Comparison of ENCODE assay signal across 16 cellular contexts in genomic region chr2:218734190-218734975, GRCh38. TPM values are rescaled to one million over a fixed set of nuclear protein-coding genes. Genes with fewer than 3 reads are reported as not detected.
DNase-seq lines count a peak whose midpoint lies in the region; FAIRE-seq and TF ChIP-seq lines count a peak whose summit lies in the region.
"Had no signal": no experiment of that assay in that cellular context is flagged by ENCODE, and none has a peak within 500 bp of the region (broad histone marks: within the 10 kb centered on the region; RNA-seq: fewer than 3 reads in every experiment).

No MANE protein-coding gene starts in this region.

- no peak overlapping the region for H3K9ac ChIP-seq in duodenal mucosa (ENCODE audit: low read depth in 1 of 2, low read length in 2 of 2)
- no peak overlapping the region for H3K9ac ChIP-seq in kidney (ENCODE audit: low read length in 2 of 2)

- no peak overlapping the region for H3K4me2 ChIP-seq in osteoblast (ENCODE audit: insufficient read depth, low read length)

- intact Hi-C loops in kidney (cut with DNase I) = no loop called here
- intact Hi-C loops in tibial artery (cut with DNase I; ENCODE audit: low total_unique reads) = no loop called here

- H3K27me3 ChIP-seq in duodenal mucosa (ENCODE audit: control insufficient read depth in 1 of 2, insufficient read depth in 2 of 2, low read length in 2 of 2) (no peaks in the 10 kb centered on the region), osteoblast (ENCODE audit: insufficient read depth, low read length) (no peaks in the 10 kb centered on the region), tibial artery (no peaks in the 10 kb centered on the region)

- H3K27ac ChIP-seq in duodenal mucosa (ENCODE audit: low read depth, low read length) = peak overlapping the region; percentile 14
- H3K27ac ChIP-seq in osteoblast (ENCODE audit: low read depth, low read length) = peak overlapping the region; percentile 89
- H3K27ac ChIP-seq in kidney (ENCODE audit: low read depth in 2 of 2, low read length in 2 of 2) = no peak overlapping the region
- no peak overlapping the region for H3K27ac ChIP-seq in tibial artery

- H3K36me3 ChIP-seq in duodenal mucosa (ENCODE audit: control insufficient read depth in 1 of 2, insufficient read depth in 2 of 2, low read length in 2 of 2) (peaks cover 21 to 24% of the 10 kb centered on the region in 2 donors), osteoblast (ENCODE audit: insufficient read depth, low read length) (peaks cover 21% of the 10 kb centered on the region), kidney (ENCODE audit: control insufficient read depth in 1 of 2, insufficient read depth in 2 of 2, low read length in 2 of 2) (peaks cover 5 to 6% of the 10 kb centered on the region in 2 donors), tibial artery (peaks cover 16 to 23% (median 19%) of the 10 kb centered on the region in 3 donors)

- TF ChIP-seq CTCF in osteoblast (IDR thresholded peaks at IDR 0.05; ENCODE audit: extremely low read depth, low read depth, low read length) = no peak
- no peak for TF ChIP-seq CTCF in kidney (IDR thresholded peaks at IDR 0.05; ENCODE audit: borderline replicate concordance, extremely low read depth, insufficient read depth)
- TF ChIP-seq CTCF in tibial artery (IDR thresholded peaks at IDR 0.05) = no peak

- H3K79me2 ChIP-seq in osteoblast (ENCODE audit: insufficient read depth, low read length) = peaks cover 47% of the 10 kb centered on the region

- DNase-seq in EH (ENCODE audit: low read depth) (peak; percentile 32), NCI-H524 (lab: John Stamatoyannopoulos, UW) (peak; percentile 2 to 76), osteoblast (ENCODE audit: insufficient read length, low spot score, missing footprints) (no peak), NCI-H1694 (lab: John Stamatoyannopoulos, UW) (no peak), kidney (no peak), tibial artery (no peak)
- DNase-seq in activated effector memory CD4-positive, alpha-beta T cell treated with anti-CD3 and anti-CD28 coated beads, Interleukin-2, amount 50 U/mL, for 16 hours = no peak
- DNase-seq: activated CD8-positive, alpha-beta memory T cell treated with anti-CD3 and anti-CD28 coated beads, Interleukin-2, amount 50 U/mL, for 4 hours; NCI-H146; NCI-H748 treated with DMSO at 0.1 percent for 48 hours; Right ventricle myocardium superior had no signal

- no peak overlapping the region for H2AFZ ChIP-seq in osteoblast (ENCODE audit: low read length)

- H4K20me1 ChIP-seq in osteoblast (ENCODE audit: insufficient read depth, low read length) = peaks cover 2% of the 10 kb centered on the region

- H3K9me3 ChIP-seq in duodenal mucosa (ENCODE audit: control insufficient read depth in 1 of 2, low read length in 2 of 2) = no peaks in the 10 kb centered on the region
- H3K9me3 ChIP-seq in osteoblast (ENCODE audit: low read depth, low read length) = no peaks in the 10 kb centered on the region
- no peaks in the 10 kb centered on the region for H3K9me3 ChIP-seq in kidney (ENCODE audit: control insufficient read depth in 1 of 2, low read length in 2 of 2)
- no peaks in the 10 kb centered on the region for H3K9me3 ChIP-seq in tibial artery

- no peak for FAIRE-seq in kidney (lab: Jason Lieb, UNC)
- FAIRE-seq: frontal cortex, K562, TTC549 had no signal

- H3K4me3 ChIP-seq in duodenal mucosa (ENCODE audit: low read depth in 1 of 2, low read length in 2 of 2) (no peak overlapping the region), osteoblast (ENCODE audit: insufficient read depth, low read length) (no peak overlapping the region), kidney (ENCODE audit: low read length in 2 of 2) (no peak overlapping the region), tibial artery (no peak overlapping the region)
- H3K4me3 ChIP-seq: K562 had no signal

- peaks cover 18 to 25% of the 10 kb centered on the region in 2 donors for H3K4me1 ChIP-seq in duodenal mucosa (ENCODE audit: control insufficient read depth in 1 of 2, insufficient read depth in 2 of 2, low read length in 2 of 2)
- H3K4me1 ChIP-seq in osteoblast (ENCODE audit: insufficient read depth, low read length) = peaks cover 27% of the 10 kb centered on the region
- H3K4me1 ChIP-seq in kidney (ENCODE audit: control insufficient read depth in 1 of 2, insufficient read depth in 1 of 2, low read depth in 1 of 2, low read length in 2 of 2) = peaks cover 0 to 3% of the 10 kb centered on the region in 2 donors
- peaks cover 0 to 18% (median 10%) of the 10 kb centered on the region in 4 donors for H3K4me1 ChIP-seq in tibial artery

RNA-seq across cellular contexts. Expression of gene TTLL4, which starts 23.7 kb away (rescaled TPM):
- total RNA-seq in osteoblast = 13.0 and 15.6 TPM in 2 replicates
- 30.7 TPM for total RNA-seq in kidney
- polyA plus RNA-seq in kidney (ENCODE audit: insufficient read depth, low read depth, low replicate concordance) = 7.6 TPM

RNA-seq across cellular contexts. Expression of gene CYP27A1, which starts 47.6 kb away (rescaled TPM):
- total RNA-seq in osteoblast = 21.2 and 25.0 TPM in 2 replicates
- total RNA-seq in kidney = 18.5 TPM
- polyA plus RNA-seq in kidney (ENCODE audit: insufficient read depth, low read depth, low replicate concordance) = 43.3 TPM
- polyA plus RNA-seq: K562, neural cell had no signal

Comparison
In these comparisons a context has a peak if more than half of its experiments do, and no peak if none do; other contexts are left out.
1. DNase-seq: peak in EH (single experiment) and NCI-H524 (2 of 2); none in osteoblast (single experiment), NCI-H1694 (single experiment), kidney (single experiment), activated effector memory CD4-positive, alpha-beta T cell treated with anti-CD3 and anti-CD28 coated beads, Interleukin-2, amount 50 U/mL, for 16 hours (single experiment) and tibial artery (0 of 2).
2. H3K27ac ChIP-seq: peak in duodenal mucosa (single experiment) and osteoblast (single experiment); none in kidney (0 of 2) and tibial artery (0 of 2).